In genomic region chr17:72726936-72727335, GRCh38 we compare ENCODE assay signal across 10 cellular contexts.
A peak's percentile ranks its signal among the peaks of the same experiment; 100 is the strongest.
DNase-seq lines count a peak whose midpoint lies in the region; ATAC-seq and TF ChIP-seq lines count a peak whose summit lies in the region.
"Had no signal": no experiment of that assay in that cellular context is flagged by ENCODE, and none has a peak within 500 bp of the region (broad histone marks: within the 10 kb centered on the region; RNA-seq: fewer than 3 reads in every experiment).

No MANE protein-coding gene starts in this region.

- peak overlapping the region; percentile 66 for H2AFZ ChIP-seq in MM.1S (ENCODE audit: low read length)

- peak overlapping the region; percentile 54 for H3K9ac ChIP-seq in MM.1S (ENCODE audit: low read length)

- intact Hi-C loops in posterior vena cava (cut with DNase I) = loop anchor here (10.0 kb wide), 2 partner anchors 518 to 648 kb away; no protein-coding TSS in a partner anchor
- intact Hi-C loops in gastrocnemius medialis (cut with DNase I; ENCODE audit: low total_unique reads) = loop anchor here (5.0 kb wide), 1 partner anchor 645 kb away; no protein-coding TSS in a partner anchor

- H3K27ac ChIP-seq in MM.1S (ENCODE audit: low read length) = peak overlapping the region; percentile 79
- H3K27ac ChIP-seq in gastrocnemius medialis = no peak overlapping the region
- H3K27ac ChIP-seq: VCaP had no signal

- H3K9me3 ChIP-seq in MM.1S (replicated peaks; ENCODE audit: insufficient read depth, low read length) (no peaks in the 10 kb centered on the region), gastrocnemius medialis (no peaks in the 10 kb centered on the region)

- H3K4me3 Mint-ChIP-seq in activated T-cell treated with anti-CD3 and anti-CD28 coated beads, Interleukin-2, amount 50 U/mL, for 4 hours = peak overlapping the region; percentile 76
- H3K4me3 Mint-ChIP-seq: neural crest cell had no signal

- H3K79me2 ChIP-seq in MM.1S (ENCODE audit: low read length) = no peaks in the 10 kb centered on the region

- no peaks in the 10 kb centered on the region for H4K20me1 ChIP-seq in MM.1S (ENCODE audit: insufficient read depth, low read length)

- H3K27me3 ChIP-seq in MM.1S (replicated peaks; ENCODE audit: insufficient read depth, low read length) (no peaks in the 10 kb centered on the region), gastrocnemius medialis (no peaks in the 10 kb centered on the region)

- TF ChIP-seq CTCF in MM.1S (IDR thresholded peaks at IDR 0.05; ENCODE audit: low read length) = peak; percentile 28
- no peak for TF ChIP-seq CTCF in gastrocnemius medialis (IDR thresholded peaks at IDR 0.05 in 4 of 5, conservative IDR thresholded peaks at IDR 0.05 in 1 of 5)

- peaks cover 15% of the 10 kb centered on the region for H3F3A ChIP-seq in MM.1S (ENCODE audit: insufficient read depth, low read length)

- ATAC-seq in GM18502 (IDR thresholded peaks at IDR 0.05; ENCODE audit: poor library complexity, unreplicated experiment) (peak; percentile 94), GM21786 (IDR thresholded peaks at IDR 0.05; ENCODE audit: unreplicated experiment) (peak; percentile 85), gastrocnemius medialis (no peak)
- peak; percentile 82 to 83 for ATAC-seq in activated T-cell treated with anti-CD3 and anti-CD28 coated beads, Interleukin-2, amount 50 U/mL, for 4 hours

- H3K9me2 ChIP-seq in MM.1S (replicated peaks; ENCODE audit: insufficient read depth, low read length) = no peaks in the 10 kb centered on the region

- in situ Hi-C loops in gastrocnemius medialis (cut with MboI; ENCODE audit: low sequenced_read_pairs in 4 of 4) = loop anchor here (5.0 to 25.0 kb wide), 3 partner anchors 430 to 635 kb away; partner anchors contain the start of gene SSTR2 (in 3 of the 4)

- peaks cover 29% of the 10 kb centered on the region for H3K4me1 Mint-ChIP-seq in activated T-cell treated with anti-CD3 and anti-CD28 coated beads, Interleukin-2, amount 50 U/mL, for 4 hours (ENCODE audit: low read depth)

- TF ChIP-seq POLR2A in gastrocnemius medialis (IDR thresholded peaks at IDR 0.05) = no peak

- DNase-seq in MM.1S (peak; percentile 92), posterior vena cava (ENCODE audit: low spot score) (peak; percentile 40), NCI-H1694 (lab: John Stamatoyannopoulos, UW) (no peak), NCI-H82 (lab: John Stamatoyannopoulos, UW) (no peak), gastrocnemius medialis (no peak)
- DNase-seq in activated T-cell treated with anti-CD3 and anti-CD28 coated beads, Interleukin-2, amount 50 U/mL, for 4 hours = no peak

- peaks cover 2% of the 10 kb centered on the region for H3K36me3 Mint-ChIP-seq in activated T-cell treated with anti-CD3 and anti-CD28 coated beads, Interleukin-2, amount 50 U/mL, for 4 hours (ENCODE audit: insufficient read depth)

- H3K4me2 ChIP-seq in MM.1S (ENCODE audit: low read depth, low read length) = peak overlapping the region; percentile 84

- H3K27me3 Mint-ChIP-seq in activated T-cell treated with anti-CD3 and anti-CD28 coated beads, Interleukin-2, amount 50 U/mL, for 4 hours (ENCODE audit: low read depth) = no peaks in the 10 kb centered on the region

- H3K4me3 ChIP-seq in MM.1S (ENCODE audit: low read length) (peak overlapping the region; percentile 51), gastrocnemius medialis (no peak overlapping the region)

- H3K4me1 ChIP-seq in MM.1S (ENCODE audit: low read length) = peaks cover 21% of the 10 kb centered on the region
- no peaks in the 10 kb centered on the region for H3K4me1 ChIP-seq in gastrocnemius medialis

- no peaks in the 10 kb centered on the region for H3K9me3 Mint-ChIP-seq in activated T-cell treated with anti-CD3 and anti-CD28 coated beads, Interleukin-2, amount 50 U/mL, for 4 hours
- H3K9me3 Mint-ChIP-seq: neural crest cell had no signal

- H3K36me3 ChIP-seq in MM.1S (replicated peaks; ENCODE audit: insufficient read depth, low read length) = no peaks in the 10 kb centered on the region
- no peaks in the 10 kb centered on the region for H3K36me3 ChIP-seq in gastrocnemius medialis

Comparison
In these comparisons a context has a peak if more than half of its experiments do, and no peak if none do; other contexts are left out.
1. ATAC-seq: peak in GM18502 (single experiment), GM21786 (single experiment) and activated T-cell treated with anti-CD3 and anti-CD28 coated beads, Interleukin-2, amount 50 U/mL, for 4 hours (2 of 2); none in gastrocnemius medialis (0 of 2).
2. DNase-seq: peak in MM.1S (single experiment) and posterior vena cava (single experiment); none in activated T-cell treated with anti-CD3 and anti-CD28 coated beads, Interleukin-2, amount 50 U/mL, for 4 hours (single experiment), NCI-H1694 (single experiment), NCI-H82 (single experiment) and gastrocnemius medialis (0 of 2).